In the genomic region with DNA sequence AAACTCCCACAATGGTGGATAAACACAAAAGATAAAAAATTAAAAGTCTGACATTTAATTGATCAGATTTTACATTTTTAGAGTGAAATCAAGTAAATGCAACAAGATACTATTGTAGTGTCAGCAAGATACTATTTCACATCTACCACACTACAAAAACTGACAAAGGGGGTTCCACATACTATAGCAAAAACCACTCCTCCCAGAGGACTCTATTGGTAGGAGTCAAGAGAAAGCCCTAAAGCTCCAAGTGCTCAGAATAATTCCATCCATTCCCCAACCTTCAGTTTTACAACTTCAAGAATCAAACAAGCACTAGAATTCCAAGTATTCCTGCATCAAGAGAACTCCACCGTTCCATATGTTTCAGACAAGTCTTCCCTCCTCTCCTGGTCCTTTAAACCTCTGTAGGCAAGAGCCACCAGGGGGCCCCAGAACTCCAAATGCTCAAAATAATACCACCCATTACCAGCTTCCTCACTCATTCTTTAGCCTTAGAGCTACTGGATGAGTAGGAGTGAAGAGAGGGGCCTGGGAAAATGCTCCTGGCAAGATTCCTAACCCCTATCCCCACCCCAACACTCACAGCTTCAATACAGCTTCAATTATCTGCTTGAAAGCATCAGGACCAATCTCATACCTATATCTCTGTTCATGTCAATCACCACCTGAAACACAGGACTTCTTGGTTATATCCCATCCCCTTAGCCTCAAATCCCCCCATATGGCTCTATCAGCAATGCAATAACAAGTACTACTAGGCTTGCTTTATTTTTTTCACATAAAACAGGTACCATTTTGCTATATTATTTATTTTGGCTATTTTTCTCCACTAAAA, we compare ENCODE assay signal across 8 cellular contexts. TPM values are rescaled to one million over a fixed set of nuclear protein-coding genes. Genes with fewer than 3 reads are reported as not detected.
DNase-seq lines count a peak whose midpoint lies in the region; ATAC-seq, FAIRE-seq and TF ChIP-seq lines count a peak whose summit lies in the region.

No MANE protein-coding gene starts in this region.

- H3K27me3 ChIP-seq in Panc1 (ENCODE audit: control insufficient read depth, insufficient read depth, low read length) (no peaks in the 10 kb centered on the region), left ventricle myocardium inferior (ENCODE audit: low read depth) (no peaks in the 10 kb centered on the region)

- POLR2A ChIA-PET in Panc1 (lab: Charles Lee), result no interaction called here

- intact Hi-C loops in Panc1 (cut with micrococcal nuclease; ENCODE audit: unreplicated experiment), result no loop called here
- intact Hi-C loops in left ventricle myocardium inferior (cut with micrococcal nuclease), result no loop called here

- H3K36me3 ChIP-seq in Panc1 (ENCODE audit: control insufficient read depth, insufficient read depth, low read length), result peaks cover 31% of the 10 kb centered on the region
- H3K36me3 ChIP-seq in left ventricle myocardium inferior, result peaks cover 39% of the 10 kb centered on the region

- no peak for FAIRE-seq in GM12891 (lab: Jason Lieb, UNC)

- DNase-seq in AG08395 (ENCODE audit: low spot score) (peak; percentile 67), GM12891 (ENCODE audit: insufficient read length, low spot score) (no peak), HPDE6-E6E7 (ENCODE audit: extremely low spot score) (peak; percentile 32), Panc1 (ENCODE audit: low read depth, low spot score) (no peak), left ventricle myocardium inferior (peak; percentile 25)
- DNase-seq in activated naive CD4-positive, alpha-beta T cell treated with anti-CD3 and anti-CD28 coated beads, Interleukin-2, amount 50 U/mL, for 16 hours, result peak; percentile 52
- peak in 2 of 3 donors; percentile 4 to 24 for DNase-seq in stimulated activated CD4-positive, alpha-beta T cell treated with anti-CD3 and anti-CD28 coated beads, Interleukin-12 subunit alpha, Interleukin-12 subunit beta, amount 100 ng/mL, for 48 hours (ENCODE audit: low read depth in 2 of 3, low spot score in 1 of 3)
- no peak for DNase-seq in NK-92 treated with Interleukin-12 subunit alpha and Interleukin-12 subunit beta, amount 100 ng/mL, for 24 hours (lab: John Stamatoyannopoulos, UW)

- no TSS peak for BruUV-seq in Panc1 (replicated peaks; lab: Mats Ljungman, UMichigan)

- 0 out of 2 replicates have a peak, but pooled peaks have one; percentile 19 for TF ChIP-seq POLR2A in GM12891 (IDR thresholded peaks at IDR 0.05; ENCODE audit: low read depth, low read length)

- no peaks in the 10 kb centered on the region for H3K9me3 ChIP-seq in Panc1 (ENCODE audit: control insufficient read depth, insufficient read depth, low read depth, low read length)
- H3K9me3 ChIP-seq in left ventricle myocardium inferior (replicated peaks), result no peaks in the 10 kb centered on the region

- TF ChIP-seq CTCF in Panc1 (IDR thresholded peaks at IDR 0.05) (peak; percentile 86), left ventricle myocardium inferior (IDR thresholded peaks at IDR 0.05; ENCODE audit: borderline replicate concordance) (peak; percentile 75)

- in situ Hi-C loops in Panc1 (cut with HindIII; ENCODE audit: low pct_unique_long_range_greater_than_20kb, low sequenced_read_pairs), result no loop called here

- H3K4me1 ChIP-seq in Panc1 (ENCODE audit: control insufficient read depth, insufficient read depth, low read length) (no peaks in the 10 kb centered on the region), left ventricle myocardium inferior (peaks cover 39% of the 10 kb centered on the region)

- no peak overlapping the region for H3K4me3 ChIP-seq in Panc1 (ENCODE audit: low read depth in 2 of 2, low read length in 2 of 2)
- no peak overlapping the region for H3K4me3 ChIP-seq in left ventricle myocardium inferior

- CTCF ChIA-PET in Panc1 (lab: Charles Lee), result no interaction called here

- peak; percentile 95 for ATAC-seq in Panc1

- H3K27ac ChIP-seq in Panc1 (ENCODE audit: low read length), result no peak overlapping the region
- H3K27ac ChIP-seq in left ventricle myocardium inferior (replicated peaks), result no peak overlapping the region

TF ChIP-seq in GM12891, 5 proteins besides CTCF, POLR2A, EP300 and RAD21:
- TF ChIP-seq TAF1 (IDR thresholded peaks at IDR 0.05; ENCODE audit: low read depth, low read length) (no peak), POU2F2 (IDR thresholded peaks at IDR 0.05; ENCODE audit: low read depth, low read length) (no peak), PAX5 (IDR thresholded peaks at IDR 0.05; ENCODE audit: insufficient read depth, low read length, severe bottlenecking) (no peak), POLR2AphosphoS5 (IDR thresholded peaks at IDR 0.05; ENCODE audit: low read depth, low read length) (no peak), SPI1 (IDR thresholded peaks at IDR 0.05; ENCODE audit: low read depth, low read length) (no peak)
TF ChIP-seq in GM12891: peak in this region for 0.

RNA-seq across cellular contexts. Expression of gene TOR1AIP2, which starts 9.9 kb away (rescaled TPM):
- polyA plus RNA-seq in GM12891 (2012; ENCODE audit: low read depth, missing spikeins), result 6.4 TPM
- total RNA-seq in Panc1 (2021; ENCODE audit: unreplicated experiment), result 94.9 TPM
- 12.6 TPM for polyA plus RNA-seq in Panc1 (2012; ENCODE audit: insufficient read length)
- total RNA-seq in left ventricle myocardium inferior, result 48.1 TPM

RNA-seq across cellular contexts. Expression of gene TOR1AIP1, which starts 14.4 kb away (rescaled TPM):
- polyA plus RNA-seq in GM12891 (2012; ENCODE audit: low read depth, missing spikeins), result 13.2 TPM
- total RNA-seq in Panc1 (2021; ENCODE audit: unreplicated experiment), result 62.0 TPM
- polyA plus RNA-seq in Panc1 (2012; ENCODE audit: insufficient read length), result 42.8 TPM
- total RNA-seq in left ventricle myocardium inferior, result 40.7 TPM

Comparison
In these comparisons a context has a peak if more than half of its experiments do, and no peak if none do; other contexts are left out.
1. DNase-seq: peak in AG08395 (single experiment), HPDE6-E6E7 (single experiment), activated naive CD4-positive, alpha-beta T cell treated with anti-CD3 and anti-CD28 coated beads, Interleukin-2, amount 50 U/mL, for 16 hours (single experiment), left ventricle myocardium inferior (single experiment) and stimulated activated CD4-positive, alpha-beta T cell treated with anti-CD3 and anti-CD28 coated beads, Interleukin-12 subunit alpha, Interleukin-12 subunit beta, amount 100 ng/mL, for 48 hours (2 of 3); none in GM12891 (single experiment), Panc1 (single experiment) and NK-92 treated with Interleukin-12 subunit alpha and Interleukin-12 subunit beta, amount 100 ng/mL, for 24 hours (single experiment).